ENCODE assay signal across 1 cellular context in the genomic region with DNA sequence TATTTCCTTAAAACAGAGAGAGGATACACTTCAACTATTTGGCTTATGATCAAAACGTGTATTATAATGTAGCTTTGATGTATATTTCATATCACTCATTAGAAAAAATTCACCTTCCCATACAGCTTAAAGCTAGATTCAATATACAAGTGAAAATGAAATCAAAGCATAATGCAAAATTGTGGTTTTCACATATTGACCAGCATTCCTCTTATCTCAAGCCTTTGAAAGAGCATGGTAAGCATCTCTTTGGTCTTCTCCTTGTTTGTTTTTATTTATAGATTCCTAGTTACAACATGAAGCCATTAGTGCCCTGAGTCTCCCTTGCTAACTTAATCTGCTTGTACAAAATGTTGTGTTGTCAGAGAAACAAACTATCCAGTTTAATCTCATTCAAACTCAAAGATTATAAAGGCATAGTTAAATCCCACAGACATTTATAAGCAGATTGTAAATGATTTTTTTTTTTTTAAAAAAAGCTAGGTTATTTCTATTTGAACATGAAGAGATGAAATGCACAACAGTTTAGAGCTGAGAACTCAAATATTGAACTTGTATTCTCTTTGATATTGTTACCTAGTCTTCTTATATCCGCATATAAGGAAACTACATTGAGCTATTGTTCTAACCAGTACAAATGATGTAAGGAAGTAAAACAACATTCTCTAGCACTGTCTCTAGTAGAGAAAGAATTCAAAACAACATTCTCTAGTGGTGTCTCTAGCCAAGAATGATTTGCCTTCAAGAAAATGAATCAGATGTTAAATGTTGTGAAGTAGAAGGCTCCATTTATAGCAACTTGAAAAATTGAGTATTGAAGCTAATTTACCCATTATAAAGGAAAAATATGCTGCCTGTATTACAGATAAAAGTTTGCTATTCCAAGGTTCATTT.
TF ChIP-seq lines count a peak whose summit lies in the region.

No MANE protein-coding gene starts in this region.

TF ChIP-seq in SK-N-SH treated with all-trans-retinoic acid at 6 μM for 48 hours, 23 proteins besides CTCF, POLR2A, EP300 and RAD21 (continued from another document):
- TF ChIP-seq, protein P1, sequence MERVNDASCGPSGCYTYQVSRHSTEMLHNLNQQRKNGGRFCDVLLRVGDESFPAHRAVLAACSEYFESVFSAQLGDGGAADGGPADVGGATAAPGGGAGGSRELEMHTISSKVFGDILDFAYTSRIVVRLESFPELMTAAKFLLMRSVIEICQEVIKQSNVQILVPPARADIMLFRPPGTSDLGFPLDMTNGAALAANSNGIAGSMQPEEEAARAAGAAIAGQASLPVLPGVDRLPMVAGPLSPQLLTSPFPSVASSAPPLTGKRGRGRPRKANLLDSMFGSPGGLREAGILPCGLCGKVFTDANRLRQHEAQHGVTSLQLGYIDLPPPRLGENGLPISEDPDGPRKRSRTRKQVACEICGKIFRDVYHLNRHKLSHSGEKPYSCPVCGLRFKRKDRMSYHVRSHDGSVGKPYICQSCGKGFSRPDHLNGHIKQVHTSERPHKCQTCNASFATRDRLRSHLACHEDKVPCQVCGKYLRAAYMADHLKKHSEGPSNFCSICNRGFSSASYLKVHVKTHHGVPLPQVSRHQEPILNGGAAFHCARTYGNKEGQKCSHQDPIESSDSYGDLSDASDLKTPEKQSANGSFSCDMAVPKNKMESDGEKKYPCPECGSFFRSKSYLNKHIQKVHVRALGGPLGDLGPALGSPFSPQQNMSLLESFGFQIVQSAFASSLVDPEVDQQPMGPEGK (CRISPR knock-in tag; IDR thresholded peaks at IDR 0.05; ENCODE audit: borderline replicate concordance) = no peak
